In the genomic region with DNA sequence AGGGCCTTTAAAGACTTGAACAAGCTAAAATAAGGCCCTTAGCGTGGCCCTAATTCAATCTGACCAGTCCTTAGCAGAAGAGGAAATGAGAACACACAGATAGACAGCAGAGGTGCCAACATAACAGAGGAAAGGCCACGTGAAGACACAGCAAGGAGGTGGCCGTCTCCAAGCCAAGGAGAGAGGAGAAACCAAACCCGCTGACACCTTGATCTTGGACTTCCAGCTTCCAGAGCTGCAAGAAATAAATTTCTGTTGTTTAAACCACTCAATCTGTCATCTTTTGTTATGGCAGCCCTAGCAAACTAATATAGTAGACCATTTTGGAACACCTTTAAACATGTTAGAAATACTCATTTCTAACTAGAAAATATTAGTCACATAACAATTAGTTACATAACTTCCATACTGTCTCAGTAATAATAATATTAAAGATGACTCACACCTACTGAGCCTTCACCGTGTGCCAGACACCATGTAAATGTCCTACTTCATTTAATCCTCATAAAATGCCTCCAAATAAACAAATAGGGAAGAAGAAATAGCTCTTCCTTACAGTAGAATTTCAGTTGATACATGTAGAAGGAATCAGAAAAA, we compare ENCODE assay signal across 21 cellular contexts. TPM values are rescaled to one million over a fixed set of nuclear protein-coding genes. Genes with fewer than 3 reads are reported as not detected.
DNase-seq lines count a peak whose midpoint lies in the region; ATAC-seq lines count a peak whose summit lies in the region.
"Had no signal": no experiment of that assay in that cellular context is flagged by ENCODE, and none has a peak within 500 bp of the region (broad histone marks: within the 10 kb centered on the region; RNA-seq: fewer than 3 reads in every experiment).

No MANE protein-coding gene starts in this region.

- intact Hi-C loops in activated T-helper 2 cell treated with anti-CD3 and anti-CD28 coated beads, Interferon-gamma antibody, Interleukin-2, Interleukin-4, amounts not matched to agents 10 μg/mL and 5 μg/mL and 100 μg/mL, durations not matched to agents 14 hours and 24 hours and 36 hours (cut with micrococcal nuclease) = loop anchor here (1.0 kb wide), 3 partner anchors 24 to 258 kb away; no protein-coding TSS in a partner anchor

- no peak for DNase-seq in activated CD4-positive, alpha-beta T cell treated with anti-CD3 and anti-CD28 coated beads, Interleukin-2, amount 10 ng/mL, durations not matched to agents 7 days and 5 days
- DNase-seq in activated CD4-positive, alpha-beta T cell treated with anti-CD3 and anti-CD28 coated beads for 4 hours = no peak
- no peak for DNase-seq in CD8-positive, alpha-beta memory T cell
- no peak for DNase-seq in activated T-helper 2 cell treated with anti-CD3 and anti-CD28 coated beads, Interferon-gamma antibody, Interleukin-2, Interleukin-4, amounts not matched to agents 10 μg/mL and 5 μg/mL and 100 μg/mL, durations not matched to agents 14 hours and 24 hours and 36 hours (ENCODE audit: low spot score)
- DNase-seq in iris pigment epithelial cell (ENCODE audit: low read depth) = peak; percentile 27
- DNase-seq: dorsolateral prefrontal cortex, foreskin fibroblast, left lung, MG63, NCI-H1436 treated with DMSO at 0.1 percent for 48 hours, NCI-H510A treated with DMSO at 0.1 percent for 48 hours, nephron progenitor cell, PC-9, SIG-M5, substantia nigra had no signal

- H3K36me3 Mint-ChIP-seq in activated CD4-positive, alpha-beta T cell treated with anti-CD3 and anti-CD28 coated beads, Interleukin-2, amount 10 ng/mL, durations not matched to agents 7 days and 5 days (ENCODE audit: low read depth) = peaks cover 16% of the 10 kb centered on the region
- H3K36me3 Mint-ChIP-seq in CD8-positive, alpha-beta memory T cell = no peaks in the 10 kb centered on the region
- H3K36me3 Mint-ChIP-seq in activated T-helper 2 cell treated with anti-CD3 and anti-CD28 coated beads, Interferon-gamma antibody, Interleukin-2, Interleukin-4, amounts not matched to agents 10 μg/mL and 5 μg/mL and 100 μg/mL, durations not matched to agents 14 hours and 24 hours and 36 hours (ENCODE audit: low read depth) = peaks cover 3% of the 10 kb centered on the region

- peak overlapping the region; percentile 60 for H3K4me3 Mint-ChIP-seq in activated CD4-positive, alpha-beta T cell treated with anti-CD3 and anti-CD28 coated beads, Interleukin-2, amount 10 ng/mL, durations not matched to agents 7 days and 5 days
- peak overlapping the region; percentile 44 to 86 (median 73) for H3K4me3 Mint-ChIP-seq in CD8-positive, alpha-beta memory T cell
- H3K4me3 Mint-ChIP-seq in activated T-helper 2 cell treated with anti-CD3 and anti-CD28 coated beads, Interferon-gamma antibody, Interleukin-2, Interleukin-4, amounts not matched to agents 10 μg/mL and 5 μg/mL and 100 μg/mL, durations not matched to agents 14 hours and 24 hours and 36 hours (ENCODE audit: low read depth) = peak overlapping the region; percentile 47
- H3K4me3 Mint-ChIP-seq: nephron progenitor cell had no signal

- H3K9me3 ChIP-seq in CD8-positive, alpha-beta memory T cell (ENCODE audit: low read length) = no peaks in the 10 kb centered on the region
- H3K9me3 ChIP-seq: left lung, MG63 had no signal

- peaks cover 2% of the 10 kb centered on the region for H3K9me3 Mint-ChIP-seq in activated CD4-positive, alpha-beta T cell treated with anti-CD3 and anti-CD28 coated beads, Interleukin-2, amount 10 ng/mL, durations not matched to agents 7 days and 5 days
- no peaks in the 10 kb centered on the region for H3K9me3 Mint-ChIP-seq in CD8-positive, alpha-beta memory T cell
- no peaks in the 10 kb centered on the region for H3K9me3 Mint-ChIP-seq in activated T-helper 2 cell treated with anti-CD3 and anti-CD28 coated beads, Interferon-gamma antibody, Interleukin-2, Interleukin-4, amounts not matched to agents 10 μg/mL and 5 μg/mL and 100 μg/mL, durations not matched to agents 14 hours and 24 hours and 36 hours

- peak overlapping the region; percentile 43 for H3K27ac ChIP-seq in CD8-positive, alpha-beta memory T cell (ENCODE audit: low read depth, low read length)
- H3K27ac ChIP-seq: dorsolateral prefrontal cortex, left lung, PC-9 had no signal

- H3K27ac Mint-ChIP-seq in activated CD4-positive, alpha-beta T cell treated with anti-CD3 and anti-CD28 coated beads, Interleukin-2, amount 10 ng/mL, durations not matched to agents 7 days and 5 days = peak overlapping the region; percentile 92
- H3K27ac Mint-ChIP-seq in CD8-positive, alpha-beta memory T cell = peak overlapping the region; percentile 83 to 99 (median 96)
- peak overlapping the region; percentile 56 for H3K27ac Mint-ChIP-seq in activated T-helper 2 cell treated with anti-CD3 and anti-CD28 coated beads, Interferon-gamma antibody, Interleukin-2, Interleukin-4, amounts not matched to agents 10 μg/mL and 5 μg/mL and 100 μg/mL, durations not matched to agents 14 hours and 24 hours and 36 hours

- no peaks in the 10 kb centered on the region for H3K27me3 Mint-ChIP-seq in activated CD4-positive, alpha-beta T cell treated with anti-CD3 and anti-CD28 coated beads, Interleukin-2, amount 10 ng/mL, durations not matched to agents 7 days and 5 days
- no peaks in the 10 kb centered on the region for H3K27me3 Mint-ChIP-seq in CD8-positive, alpha-beta memory T cell
- H3K27me3 Mint-ChIP-seq in activated T-helper 2 cell treated with anti-CD3 and anti-CD28 coated beads, Interferon-gamma antibody, Interleukin-2, Interleukin-4, amounts not matched to agents 10 μg/mL and 5 μg/mL and 100 μg/mL, durations not matched to agents 14 hours and 24 hours and 36 hours (ENCODE audit: low read depth) = no peaks in the 10 kb centered on the region

- no peaks in the 10 kb centered on the region for H3K27me3 ChIP-seq in CD8-positive, alpha-beta memory T cell (ENCODE audit: insufficient read depth, low read length, poor library complexity, severe bottlenecking)
- H3K27me3 ChIP-seq: dorsolateral prefrontal cortex had no signal

- peak overlapping the region; percentile 21 for H3K4me3 ChIP-seq in CD8-positive, alpha-beta memory T cell (ENCODE audit: low read length)
- H3K4me3 ChIP-seq: dorsolateral prefrontal cortex, K562, left lung, MG63, PC-9 had no signal

- ATAC-seq in GM21381 (IDR thresholded peaks at IDR 0.05; ENCODE audit: unreplicated experiment) (no peak), HG03108 (IDR thresholded peaks at IDR 0.05; ENCODE audit: unreplicated experiment) (no peak), GM19328 (IDR thresholded peaks at IDR 0.05; ENCODE audit: unreplicated experiment) (no peak)
- ATAC-seq: HCT116, left lung, sciatic nerve had no signal

- H3K4me1 ChIP-seq in CD8-positive, alpha-beta memory T cell (ENCODE audit: insufficient read depth, low read length) = peaks cover 89% of the 10 kb centered on the region

- H3K4me1 Mint-ChIP-seq in activated CD4-positive, alpha-beta T cell treated with anti-CD3 and anti-CD28 coated beads, Interleukin-2, amount 10 ng/mL, durations not matched to agents 7 days and 5 days = peaks cover 94% of the 10 kb centered on the region
- peaks cover 84 to 95% (median 87%) of the 10 kb centered on the region in 3 donors for H3K4me1 Mint-ChIP-seq in CD8-positive, alpha-beta memory T cell
- peaks cover 73% of the 10 kb centered on the region for H3K4me1 Mint-ChIP-seq in activated T-helper 2 cell treated with anti-CD3 and anti-CD28 coated beads, Interferon-gamma antibody, Interleukin-2, Interleukin-4, amounts not matched to agents 10 μg/mL and 5 μg/mL and 100 μg/mL, durations not matched to agents 14 hours and 24 hours and 36 hours (ENCODE audit: low read depth)

- POLR2A ChIA-PET in activated CD4-positive, alpha-beta T cell treated with anti-CD3 and anti-CD28 coated beads, Interleukin-2, amount 10 ng/mL, durations not matched to agents 7 days and 5 days (lab: Charles Lee) = no interaction called here
- POLR2A ChIA-PET in CD8-positive, alpha-beta memory T cell (lab: Charles Lee) = interaction anchor here (0.6 to 1.6 kb wide), 4 partner anchors 40 to 358 kb away, joined by 4 to 9 read pairs (median 6); no protein-coding TSS in a partner anchor

- CTCF ChIA-PET in activated CD4-positive, alpha-beta T cell treated with anti-CD3 and anti-CD28 coated beads, Interleukin-2, amount 10 ng/mL, durations not matched to agents 7 days and 5 days (lab: Charles Lee) = interaction anchor here (0.8 to 3.3 kb wide), 6 partner anchors 16 to 995 kb away, joined by 3 to 9 read pairs (median 5); no protein-coding TSS in a partner anchor
- CTCF ChIA-PET in CD8-positive, alpha-beta memory T cell (lab: Charles Lee) = interaction anchor here (1.1 to 13.4 kb wide), 6 partner anchors 16 to 361 kb away, joined by 3 to 214 read pairs (median 18); partner anchors contain the start of gene S1PR1

- no peaks in the 10 kb centered on the region for H3K36me3 ChIP-seq in CD8-positive, alpha-beta memory T cell (ENCODE audit: insufficient read depth, low read length)
- H3K36me3 ChIP-seq: left lung, MG63 had no signal

RNA-seq across cellular contexts. Expression of gene S1PR1, which starts 47.9 kb away (rescaled TPM):
- total RNA-seq in activated CD4-positive, alpha-beta T cell treated with anti-CD3 and anti-CD28 coated beads, Interleukin-2, amount 10 ng/mL, durations not matched to agents 7 days and 5 days = 100 to 1,000 TPM; 177 to 209 TPM
- total RNA-seq in CD8-positive, alpha-beta memory T cell = 100 to 1,000 TPM; 118 to 123 TPM
- polyA plus RNA-seq in CD8-positive, alpha-beta memory T cell = 203 TPM
- 71.0 and 73.0 TPM in 2 replicates for total RNA-seq in activated T-helper 2 cell treated with anti-CD3 and anti-CD28 coated beads, Interferon-gamma antibody, Interleukin-2, Interleukin-4, amounts not matched to agents 10 μg/mL and 5 μg/mL and 100 μg/mL, durations not matched to agents 14 hours and 24 hours and 36 hours
